In genomic region chr11:567629-568258, GRCh38 we compare ENCODE assay signal across 8 cellular contexts. TPM values are rescaled to one million over a fixed set of nuclear protein-coding genes. Genes with fewer than 3 reads are reported as not detected.
A peak's percentile ranks its signal among the peaks of the same experiment; 100 is the strongest.
DNase-seq lines count a peak whose midpoint lies in the region; ATAC-seq and TF ChIP-seq lines count a peak whose summit lies in the region.

No MANE protein-coding gene starts in this region.

- H3K4me3 ChIP-seq in gastroesophageal sphincter: peak overlapping the region; percentile 67 to 75
- peak overlapping the region; percentile 76 for H3K4me3 ChIP-seq in skeletal muscle cell (ENCODE audit: low read depth, low read length)

- H3K9me3 ChIP-seq in gastroesophageal sphincter: no peaks in the 10 kb centered on the region

- H3K27me3 ChIP-seq in gastroesophageal sphincter: no peaks in the 10 kb centered on the region

- no peak for TF ChIP-seq CTCF in gastroesophageal sphincter (IDR thresholded peaks at IDR 0.05)

- POLR2A ChIA-PET in T-cell (lab: Charles Lee): no interaction called here

- no CpG with 5 or more reads among the region's 36 CpGs for WGBS in gastroesophageal sphincter (ENCODE audit: low coverage in 1 of 2), 2 donors

- CTCF ChIA-PET in T-cell (lab: Charles Lee): no interaction called here

- peaks cover 0 to 26% (median 11%) of the 10 kb centered on the region in 3 donors for H3K4me1 ChIP-seq in gastroesophageal sphincter

- no peaks in the 10 kb centered on the region for H3K27me3 Mint-ChIP-seq in T-cell

- H3K27ac ChIP-seq in gastroesophageal sphincter: peak overlapping the region; percentile 88 to 96 (median 92)

- H3K27ac Mint-ChIP-seq in T-cell: peak overlapping the region; percentile 75 to 90

- no peaks in the 10 kb centered on the region for H3K9me3 Mint-ChIP-seq in T-cell

- DNase-seq in NCI-H82 (lab: John Stamatoyannopoulos, UW): peak; percentile 53
- DNase-seq in NCI-H82 treated with DMSO at 0.1 percent for 48 hours (lab: John Stamatoyannopoulos, UW; ENCODE audit: unreplicated experiment): no peak
- DNase-seq in T-cell: no peak
- no peak for DNase-seq in skeletal muscle cell (ENCODE audit: low read depth)
- DNase-seq in stimulated activated CD4-positive, alpha-beta T cell treated with anti-CD3 and anti-CD28 coated beads, Interleukin-12 subunit alpha, Interleukin-12 subunit beta, amount 100 ng/mL, for 4 hours: no peak
- no peak for DNase-seq in GM19238 (ENCODE audit: insufficient read length, low spot score)

- ATAC-seq in T-cell (replicated peaks in 1 of 4) (peak in 1 of 4 experiments; percentile 1), gastroesophageal sphincter (no peak), GM21528 (IDR thresholded peaks at IDR 0.05; ENCODE audit: low FRiP score, unreplicated experiment) (no peak)

- TF ChIP-seq EP300 in gastroesophageal sphincter (IDR thresholded peaks at IDR 0.05): no peak

- peak overlapping the region; percentile 56 to 75 (median 65) for H3K4me3 Mint-ChIP-seq in T-cell

- H3K36me3 ChIP-seq in gastroesophageal sphincter: no peaks in the 10 kb centered on the region

- H3K36me3 Mint-ChIP-seq in T-cell: peaks cover 2% of the 10 kb centered on the region

- no peak for TF ChIP-seq POLR2A in gastroesophageal sphincter (IDR thresholded peaks at IDR 0.05)

- H3K4me1 Mint-ChIP-seq in T-cell: peaks cover 0 to 12% (median 3%) of the 10 kb centered on the region in 3 donors

RNA-seq across cellular contexts. Expression of gene RASSF7, which starts 7.0 kb away (rescaled TPM):
- 10 to 100 TPM; 23.2 to 68.4 (median 63.4) TPM for total RNA-seq in T-cell
- 10 to 100 TPM in 2 of 4 donors, 1 to 10 TPM in 2; 3.4 to 12.5 (median 8.6) TPM for total RNA-seq in gastroesophageal sphincter

RNA-seq across cellular contexts. Expression of gene LMNTD2, which starts 7.2 kb away (rescaled TPM):
- total RNA-seq in T-cell (10 to 100 TPM in 1 of 5 donors, 1 to 10 TPM in 4; 5.1 to 13.4 (median 8.8) TPM), gastroesophageal sphincter (1 to 10 TPM in 3 of 4 donors, under 1 TPM in 1; 0.81 to 2.1 (median 1.1) TPM)

RNA-seq across cellular contexts. Expression of gene PHRF1, which starts 8.5 kb away (rescaled TPM):
- total RNA-seq in T-cell (10 to 100 TPM; 40.2 to 69.4 (median 66.3) TPM), gastroesophageal sphincter (10 to 100 TPM; 18.0 to 28.0 (median 25.1) TPM)

RNA-seq across cellular contexts. Expression of gene LRRC56, which starts 30.4 kb away (rescaled TPM):
- total RNA-seq in T-cell (1 to 10 TPM; 3.4 to 6.1 (median 5.6) TPM), gastroesophageal sphincter (under 1 TPM in 3 of 4 donors, not detected in 1; 0.13 to 0.69 (median 0.20) TPM)

RNA-seq across cellular contexts. Expression of gene HRAS, which starts 32.4 kb away (rescaled TPM):
- 10 to 100 TPM; 27.6 to 53.4 (median 47.6) TPM for total RNA-seq in T-cell
- 10 to 100 TPM; 41.1 to 68.0 (median 53.8) TPM for total RNA-seq in gastroesophageal sphincter
